Comparison of ENCODE assay signal across 18 cellular contexts in the genomic region with DNA sequence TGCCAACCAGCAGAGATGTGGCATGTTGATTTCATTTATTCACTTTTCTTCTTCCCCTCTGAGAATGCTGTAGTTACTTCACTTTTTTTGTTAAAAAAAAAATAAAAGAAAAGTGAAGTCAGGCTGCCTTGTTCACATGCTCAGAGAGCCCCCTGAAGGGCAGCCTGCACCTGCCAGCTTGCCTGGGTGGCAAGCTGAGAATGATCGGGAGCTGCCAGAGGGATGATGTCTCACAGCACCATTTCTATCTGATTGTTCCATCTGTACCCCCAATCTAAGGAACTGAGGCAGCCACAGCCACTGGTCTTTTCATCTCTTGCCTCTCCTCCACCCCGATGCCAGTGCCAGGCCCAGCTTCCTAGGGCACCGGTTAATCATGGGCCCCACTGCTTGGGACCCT.
DNase-seq lines count a peak whose midpoint lies in the region; TF ChIP-seq lines count a peak whose summit lies in the region.
"Had no signal": no experiment of that assay in that cellular context is flagged by ENCODE, and none has a peak within 500 bp of the region (broad histone marks: within the 10 kb centered on the region; RNA-seq: fewer than 3 reads in every experiment).

No MANE protein-coding gene starts in this region.

- peak overlapping the region; percentile 17 for H3K27ac Mint-ChIP-seq in glutamatergic neuron (ENCODE audit: unreplicated experiment)
- H3K27ac Mint-ChIP-seq: CD4-positive, alpha-beta memory T cell had no signal

- peaks cover 10% of the 10 kb centered on the region for H3K9me3 Mint-ChIP-seq in glutamatergic neuron (ENCODE audit: unreplicated experiment)
- H3K9me3 Mint-ChIP-seq: CD4-positive, alpha-beta memory T cell had no signal

- H3K36me3 Mint-ChIP-seq in glutamatergic neuron (ENCODE audit: unreplicated experiment), result no peaks in the 10 kb centered on the region
- H3K36me3 Mint-ChIP-seq: CD4-positive, alpha-beta memory T cell had no signal

- H3K4me1 Mint-ChIP-seq in glutamatergic neuron (ENCODE audit: low read depth, unreplicated experiment), result peaks cover 16% of the 10 kb centered on the region

- peak overlapping the region; percentile 65 for H3K27ac ChIP-seq in caudate nucleus (ENCODE audit: low read depth, low read length)
- no peak overlapping the region for H3K27ac ChIP-seq in vagina
- H3K27ac ChIP-seq: A549 had no signal

- H3K27me3 Mint-ChIP-seq in glutamatergic neuron (ENCODE audit: unreplicated experiment), result peaks cover 1% of the 10 kb centered on the region

- TF ChIP-seq POLR2A in vagina (IDR thresholded peaks at IDR 0.05), result no peak

- no peak overlapping the region for H3K4me3 ChIP-seq in vagina
- H3K4me3 ChIP-seq: A549, GM12878 had no signal

- H3K36me3 ChIP-seq in vagina, result no peaks in the 10 kb centered on the region

- peak; percentile 76 for DNase-seq in G401 (ENCODE audit: low spot score)
- DNase-seq in caudate nucleus (lab: John Stamatoyannopoulos, UW), result peak in 4 of 61 donors; percentile 31 to 53 (median 34)
- no peak for DNase-seq in glutamatergic neuron
- no peak for DNase-seq in GM20000 (ENCODE audit: low spot score)
- DNase-seq in vagina (ENCODE audit: extremely low spot score in 2 of 2), result no peak
- DNase-seq in hippocampal formation (lab: John Stamatoyannopoulos, UW), result no peak
- DNase-seq: 8988T; ACHN; Caco-2; CD4-positive, alpha-beta memory T cell; DMS153; DND-41; GDM1; GOT3; H7; HCEC 1CT had no signal

- no peaks in the 10 kb centered on the region for H3K9me3 ChIP-seq in vagina
- H3K9me3 ChIP-seq: A549, Caco-2 had no signal

- no peak for TF ChIP-seq CTCF in glutamatergic neuron (IDR thresholded peaks at IDR 0.05; ENCODE audit: partially characterized antibody, unreplicated experiment)
- TF ChIP-seq CTCF in GM20000 (IDR thresholded peaks at IDR 0.05; ENCODE audit: extremely low read depth, missing control alignments), result no peak
- no peak for TF ChIP-seq CTCF in vagina (IDR thresholded peaks at IDR 0.05)

- H3K4me3 Mint-ChIP-seq in glutamatergic neuron (ENCODE audit: unreplicated experiment), result peak overlapping the region; percentile 34
- H3K4me3 Mint-ChIP-seq: CD4-positive, alpha-beta memory T cell had no signal

- peaks cover 19% of the 10 kb centered on the region for H3K4me1 ChIP-seq in vagina
- H3K4me1 ChIP-seq: A549, Caco-2 had no signal

- intact Hi-C loops in vagina (cut with DNase I), result no loop called here

- in situ Hi-C loops in G401 (cut with HindIII; ENCODE audit: low sequenced_read_pairs), result no loop called here

- H3K27me3 ChIP-seq in vagina, result no peaks in the 10 kb centered on the region
